Comparison of ENCODE assay signal across 8 cellular contexts in the genomic region with DNA sequence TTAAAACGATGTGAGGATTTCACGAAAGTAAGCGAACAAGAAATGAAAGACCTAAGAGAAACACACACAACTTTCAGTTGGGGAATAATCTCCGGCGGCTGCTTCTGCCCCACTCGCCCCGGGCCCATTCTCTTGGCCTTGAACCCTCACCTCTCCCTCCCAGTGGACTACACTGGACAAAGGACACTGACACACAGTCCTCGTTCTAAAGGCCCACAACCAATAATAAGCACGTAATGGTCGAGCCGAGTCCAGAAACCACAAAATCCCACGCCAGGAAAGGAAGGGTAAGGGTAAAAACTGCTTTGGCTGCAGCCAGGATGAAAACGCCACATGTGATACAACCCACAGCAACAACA. TPM values are rescaled to one million over a fixed set of nuclear protein-coding genes. Genes with fewer than 3 reads are reported as not detected.
DNase-seq lines count a peak whose midpoint lies in the region; ATAC-seq and TF ChIP-seq lines count a peak whose summit lies in the region.

No MANE protein-coding gene starts in this region.

- peaks cover 24% of the 10 kb centered on the region for H3K4me1 Mint-ChIP-seq in osteocyte (ENCODE audit: unreplicated experiment)

- H3K27ac Mint-ChIP-seq in osteocyte (ENCODE audit: unreplicated experiment), result peak overlapping the region; percentile 100

- H3K36me3 Mint-ChIP-seq in osteocyte (ENCODE audit: unreplicated experiment), result peaks cover 6% of the 10 kb centered on the region

- DNase-seq in OCI-M1 (lab: John Stamatoyannopoulos, UW), result peak; percentile 49
- DNase-seq in epithelial cell of proximal tubule (ENCODE audit: low read depth), result no peak
- no peak for DNase-seq in osteocyte (ENCODE audit: extremely low spot score, unreplicated experiment)
- DNase-seq in AML-193 (lab: John Stamatoyannopoulos, UW), result no peak
- DNase-seq in activated effector memory CD4-positive, alpha-beta T cell treated with anti-CD3 and anti-CD28 coated beads, Interleukin-2, amount 50 U/mL, for 16 hours, result no peak

- peak overlapping the region; percentile 96 for H3K4me3 Mint-ChIP-seq in osteocyte (ENCODE audit: unreplicated experiment)

- TF ChIP-seq CTCF in epithelial cell of proximal tubule (conservative IDR thresholded peaks at IDR 0.05; ENCODE audit: low read depth, low read length) (no peak), osteocyte (IDR thresholded peaks at IDR 0.05) (no peak)

- no peaks in the 10 kb centered on the region for H3K27me3 Mint-ChIP-seq in osteocyte (ENCODE audit: unreplicated experiment)

- ATAC-seq in GM18868 (IDR thresholded peaks at IDR 0.05; ENCODE audit: unreplicated experiment) (peak; percentile 0), GM18520 (IDR thresholded peaks at IDR 0.05; ENCODE audit: unreplicated experiment) (no peak), HG03460 (IDR thresholded peaks at IDR 0.05; ENCODE audit: unreplicated experiment) (no peak)

- no peaks in the 10 kb centered on the region for H3K9me3 Mint-ChIP-seq in osteocyte (ENCODE audit: unreplicated experiment)

- peak overlapping the region; percentile 97 for H3K4me3 ChIP-seq in epithelial cell of proximal tubule (ENCODE audit: low read depth, low read length)

RNA-seq across cellular contexts. Expression of gene ZNF770, which starts 0.5 kb away (rescaled TPM):
- total RNA-seq in epithelial cell of proximal tubule (19.3 and 22.4 TPM in 2 replicates), osteocyte (34.7 and 36.9 TPM in 2 replicates)

RNA-seq across cellular contexts. Expression of gene AQR, which starts 18.1 kb away (rescaled TPM):
- total RNA-seq in epithelial cell of proximal tubule, result 17.3 and 22.1 TPM in 2 replicates
- 27.4 and 28.5 TPM in 2 replicates for total RNA-seq in osteocyte
